9 cellular contexts compared by ENCODE assay signal in genomic region chr1:235910357-235911299, GRCh38. TPM values are rescaled to one million over a fixed set of nuclear protein-coding genes. Genes with fewer than 3 reads are reported as not detected.
DNase-seq lines count a peak whose midpoint lies in the region; ATAC-seq and TF ChIP-seq lines count a peak whose summit lies in the region.
"Had no signal": no experiment of that assay in that cellular context is flagged by ENCODE, and none has a peak within 500 bp of the region (broad histone marks: within the 10 kb centered on the region; RNA-seq: fewer than 3 reads in every experiment).

No MANE protein-coding gene starts in this region.

- no peaks in the 10 kb centered on the region for H3K9me3 ChIP-seq in right cardiac atrium (ENCODE audit: control insufficient read depth, low read length)
- no peaks in the 10 kb centered on the region for H3K9me3 ChIP-seq in T-helper 17 cell (ENCODE audit: control insufficient read depth, low read length, poor library complexity, severe bottlenecking)

- H3K9me3 Mint-ChIP-seq in activated naive CD8-positive, alpha-beta T cell treated with anti-CD3 and anti-CD28 coated beads for 36 hours: no peaks in the 10 kb centered on the region

- H3K27me3 ChIP-seq in right cardiac atrium (ENCODE audit: control insufficient read depth, insufficient read depth): no peaks in the 10 kb centered on the region

- peak overlapping the region; percentile 62 for H3K27ac Mint-ChIP-seq in activated naive CD8-positive, alpha-beta T cell treated with anti-CD3 and anti-CD28 coated beads for 36 hours
- no peak overlapping the region for H3K27ac Mint-ChIP-seq in T-helper 17 cell

- peak; percentile 71 to 86 for ATAC-seq in right cardiac atrium
- ATAC-seq in GM18505 (IDR thresholded peaks at IDR 0.05; ENCODE audit: unreplicated experiment): no peak
- ATAC-seq in T-helper 17 cell: no peak
- ATAC-seq in HG03439 (IDR thresholded peaks at IDR 0.05; ENCODE audit: unreplicated experiment): no peak

- no peak for TF ChIP-seq POLR2A in GM18505 (IDR thresholded peaks at IDR 0.05; ENCODE audit: borderline replicate concordance, extremely low read depth, insufficient read depth, insufficient read length)

- H3K36me3 Mint-ChIP-seq in activated naive CD8-positive, alpha-beta T cell treated with anti-CD3 and anti-CD28 coated beads for 36 hours: no peaks in the 10 kb centered on the region
- H3K36me3 Mint-ChIP-seq in T-helper 17 cell (ENCODE audit: low read depth): peaks cover 3% of the 10 kb centered on the region

- H3K4me1 Mint-ChIP-seq in activated naive CD8-positive, alpha-beta T cell treated with anti-CD3 and anti-CD28 coated beads for 36 hours: peaks cover 19% of the 10 kb centered on the region
- no peaks in the 10 kb centered on the region for H3K4me1 Mint-ChIP-seq in T-helper 17 cell

- 58% methylated on average over 8 of the region's 8 CpGs for WGBS in right cardiac atrium

- H3K4me1 ChIP-seq in right cardiac atrium (ENCODE audit: control insufficient read depth, insufficient read depth, low read length): peaks cover 2% of the 10 kb centered on the region

- intact Hi-C loops in right cardiac atrium (cut with DNase I): no loop called here

- peak; percentile 89 for DNase-seq in ELF-1 (ENCODE audit: low read depth, low spot score)
- peak; percentile 98 for DNase-seq in LHCN-M2 (ENCODE audit: low read depth)
- DNase-seq in activated naive CD8-positive, alpha-beta T cell treated with anti-CD3 and anti-CD28 coated beads for 36 hours: peak; percentile 52
- peak in 1 of 3 donors; percentile 41 for DNase-seq in right cardiac atrium
- peak; percentile 25 to 49 (median 27) for DNase-seq in stimulated activated CD4-positive, alpha-beta T cell treated with anti-CD3 and anti-CD28 coated beads, TNF-alpha, amount 100 ng/mL, for 48 hours (ENCODE audit: low read depth in 3 of 3)
- DNase-seq in T-helper 17 cell: no peak

- H3K27ac ChIP-seq in right cardiac atrium (ENCODE audit: low read length): peak overlapping the region; percentile 4
- H3K27ac ChIP-seq: KMS-11 had no signal

- H3K27me3 Mint-ChIP-seq in activated naive CD8-positive, alpha-beta T cell treated with anti-CD3 and anti-CD28 coated beads for 36 hours: no peaks in the 10 kb centered on the region
- peaks cover 6% of the 10 kb centered on the region for H3K27me3 Mint-ChIP-seq in T-helper 17 cell

- no peak overlapping the region for H3K4me3 ChIP-seq in right cardiac atrium (ENCODE audit: low read length)

- no peak overlapping the region for H3K4me3 Mint-ChIP-seq in activated naive CD8-positive, alpha-beta T cell treated with anti-CD3 and anti-CD28 coated beads for 36 hours
- H3K4me3 Mint-ChIP-seq in T-helper 17 cell: no peak overlapping the region

RNA-seq across cellular contexts. Expression of gene LYST, which starts 43.9 kb away (rescaled TPM):
- total RNA-seq in LHCN-M2 (2014; rRNA removed) (2.4 and 4.5 TPM in 2 replicates), right cardiac atrium (10 to 100 TPM; 10.0 to 15.3 (median 12.0) TPM), T-helper 17 cell (10 to 100 TPM; 24.5 to 29.6 TPM)
- 2.2 TPM for polyA plus RNA-seq in LHCN-M2 (2012)
- 10 to 100 TPM; 63.8 to 76.2 TPM for total RNA-seq in activated naive CD8-positive, alpha-beta T cell treated with anti-CD3 and anti-CD28 coated beads for 36 hours
- 3.8 TPM for polyA plus RNA-seq in right cardiac atrium

Comparison
In these comparisons a context has a peak if more than half of its experiments do, and no peak if none do; other contexts are left out.
1. DNase-seq: peak in ELF-1 (single experiment), LHCN-M2 (single experiment), activated naive CD8-positive, alpha-beta T cell treated with anti-CD3 and anti-CD28 coated beads for 36 hours (single experiment) and stimulated activated CD4-positive, alpha-beta T cell treated with anti-CD3 and anti-CD28 coated beads, TNF-alpha, amount 100 ng/mL, for 48 hours (3 of 3); none in T-helper 17 cell (0 of 3).
2. ATAC-seq: peak in right cardiac atrium (2 of 2); none in GM18505 (single experiment), T-helper 17 cell (single experiment) and HG03439 (single experiment).